In the genomic region with DNA sequence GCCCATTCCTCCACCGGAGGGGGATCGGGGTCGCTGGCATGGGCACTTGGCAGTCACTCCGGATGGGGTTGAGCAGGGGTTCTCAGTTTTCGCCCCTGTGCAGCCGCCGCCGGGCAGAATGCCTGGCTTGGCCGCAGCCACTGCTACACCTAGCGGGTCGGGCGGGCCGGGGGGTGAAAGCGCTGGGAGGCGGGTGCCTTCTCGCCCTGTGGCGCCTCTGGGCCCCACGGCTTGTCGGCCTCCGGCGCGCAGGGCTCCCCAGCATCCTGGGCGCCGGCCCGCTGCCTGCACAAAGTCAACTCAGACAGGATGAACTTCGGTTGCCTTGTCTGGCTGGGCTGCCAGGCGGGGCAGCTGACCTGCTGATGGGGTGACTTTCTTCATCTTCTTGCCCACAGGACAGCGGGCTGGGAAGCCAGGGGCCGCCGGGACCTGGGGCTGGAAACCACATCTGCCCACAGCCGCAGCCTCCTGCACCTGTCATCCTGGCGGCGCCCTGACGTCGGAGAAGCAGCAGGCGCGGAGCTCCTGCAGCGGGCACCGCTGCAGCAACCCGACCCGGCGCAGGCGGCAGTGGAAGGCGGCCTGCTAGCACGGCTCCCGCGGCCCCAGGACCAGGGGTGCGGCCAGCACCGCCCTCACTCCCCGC, we compare ENCODE assay signal across 8 cellular contexts. TPM values are rescaled to one million over a fixed set of nuclear protein-coding genes. Genes with fewer than 3 reads are reported as not detected.
DNase-seq lines count a peak whose midpoint lies in the region; ATAC-seq and TF ChIP-seq lines count a peak whose summit lies in the region.

No MANE protein-coding gene starts in this region.

- H3K27me3 ChIP-seq in colonic mucosa = peaks cover 6% of the 10 kb centered on the region

- peaks cover 19% of the 10 kb centered on the region for H3K36me3 Mint-ChIP-seq in WTC11

- TF ChIP-seq CTCF in WTC11 (IDR thresholded peaks at IDR 0.05) = no peak
- TF ChIP-seq CTCF in colonic mucosa (IDR thresholded peaks at IDR 0.05) = no peak
- no peak for TF ChIP-seq CTCF in mucosa of descending colon (IDR thresholded peaks at IDR 0.05)

- no peaks in the 10 kb centered on the region for H3K9me3 ChIP-seq in colonic mucosa
- no peaks in the 10 kb centered on the region for H3K9me3 ChIP-seq in mucosa of descending colon

- H3K27me3 Mint-ChIP-seq in WTC11 (ENCODE audit: low read depth) = peaks cover 46% of the 10 kb centered on the region
- H3K27me3 Mint-ChIP-seq in stimulated activated naive CD8-positive, alpha-beta T cell treated with anti-CD3 and anti-CD28 coated beads, Interleukin-15, amount 100 ng/mL, for 72 hours = peaks cover 43% of the 10 kb centered on the region

- H3K9ac ChIP-seq in colonic mucosa (ENCODE audit: low read depth in 2 of 2, low read length in 2 of 2) = peak overlapping the region; percentile 40 to 50

- H3K4me1 ChIP-seq in colonic mucosa = no peaks in the 10 kb centered on the region
- H3K4me1 ChIP-seq in mucosa of descending colon (ENCODE audit: low read depth) = peaks cover 20% of the 10 kb centered on the region

- H3K4me3 ChIP-seq in colonic mucosa (peak overlapping the region; percentile 61), mucosa of descending colon (no peak overlapping the region)

- H3K27ac ChIP-seq in colonic mucosa = peak overlapping the region; percentile 85

- CTCF ChIA-PET in WTC11 (lab: Charles Lee) = interaction anchor here (0.7 to 2.5 kb wide), 15 partner anchors 13 to 229 kb away, joined by 3 to 15 read pairs (median 5); partner anchors contain the start of gene ALDH1B1

- peak overlapping the region; percentile 88 for H3K4me3 Mint-ChIP-seq in WTC11
- H3K4me3 Mint-ChIP-seq in stimulated activated naive CD8-positive, alpha-beta T cell treated with anti-CD3 and anti-CD28 coated beads, Interleukin-15, amount 100 ng/mL, for 72 hours = peak overlapping the region; percentile 91 to 93

- intact Hi-C loops in colonic mucosa (cut with DNase I) = no loop called here
- intact Hi-C loops in mucosa of descending colon (cut with DNase I, micrococcal nuclease) = no loop called here

- H3K27ac Mint-ChIP-seq in WTC11 = no peak overlapping the region
- H3K27ac Mint-ChIP-seq in stimulated activated naive CD8-positive, alpha-beta T cell treated with anti-CD3 and anti-CD28 coated beads, Interleukin-15, amount 100 ng/mL, for 72 hours = no peak overlapping the region

- DNase-seq in WTC11 (ENCODE audit: low spot score) (peak; percentile 45), colonic mucosa (peak; percentile 42), mucosa of descending colon (peak; percentile 33 to 69 (median 60)), NCI-H446 treated with DMSO at 0.1 percent for 48 hours (lab: John Stamatoyannopoulos, UW) (no peak), occipital lobe (lab: John Stamatoyannopoulos, UW) (no peak)
- DNase-seq in stimulated activated naive CD8-positive, alpha-beta T cell treated with anti-CD3 and anti-CD28 coated beads, Interleukin-15, amount 100 ng/mL, for 72 hours = peak; percentile 52 to 62

- H3K36me3 ChIP-seq in colonic mucosa = no peaks in the 10 kb centered on the region
- H3K36me3 ChIP-seq in mucosa of descending colon (ENCODE audit: low read depth) = no peaks in the 10 kb centered on the region

- POLR2A ChIA-PET in WTC11 (lab: Charles Lee) = no interaction called here

- peaks cover 26% of the 10 kb centered on the region for H3K9me3 Mint-ChIP-seq in WTC11
- peaks cover 5 to 7% of the 10 kb centered on the region in 2 donors for H3K9me3 Mint-ChIP-seq in stimulated activated naive CD8-positive, alpha-beta T cell treated with anti-CD3 and anti-CD28 coated beads, Interleukin-15, amount 100 ng/mL, for 72 hours

- peak; percentile 44 for ATAC-seq in GM18907 (IDR thresholded peaks at IDR 0.05; ENCODE audit: unreplicated experiment)
- ATAC-seq in HG03354 (IDR thresholded peaks at IDR 0.05; ENCODE audit: poor library complexity, severe bottlenecking, unreplicated experiment) = peak; percentile 35
- peak; percentile 1 for ATAC-seq in WTC11
- peak; percentile 46 for ATAC-seq in mucosa of descending colon
- ATAC-seq in stimulated activated naive CD8-positive, alpha-beta T cell treated with anti-CD3 and anti-CD28 coated beads, Interleukin-15, amount 100 ng/mL, for 72 hours = peak; percentile 60

- peaks cover 12% of the 10 kb centered on the region for H3K4me1 Mint-ChIP-seq in WTC11
- peaks cover 25% of the 10 kb centered on the region for H3K4me1 Mint-ChIP-seq in stimulated activated naive CD8-positive, alpha-beta T cell treated with anti-CD3 and anti-CD28 coated beads, Interleukin-15, amount 100 ng/mL, for 72 hours

TF ChIP-seq in WTC11, 78 proteins besides CTCF, POLR2A, EP300 and RAD21 (continues in another document):
- TF ChIP-seq ATF2 (CRISPR knock-in tag; IDR thresholded peaks at IDR 0.05; ENCODE audit: borderline replicate concordance, low read depth) = no peak
- no peak for TF ChIP-seq NFE2L1 (CRISPR knock-in tag; IDR thresholded peaks at IDR 0.05)
- TF ChIP-seq JAZF1 (CRISPR knock-in tag; IDR thresholded peaks at IDR 0.05) = no peak
- TF ChIP-seq, protein P1, sequence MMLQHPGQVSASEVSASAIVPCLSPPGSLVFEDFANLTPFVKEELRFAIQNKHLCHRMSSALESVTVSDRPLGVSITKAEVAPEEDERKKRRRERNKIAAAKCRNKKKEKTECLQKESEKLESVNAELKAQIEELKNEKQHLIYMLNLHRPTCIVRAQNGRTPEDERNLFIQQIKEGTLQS (CRISPR knock-in tag; conservative IDR thresholded peaks at IDR 0.05) = no peak
- TF ChIP-seq MYBL2 (CRISPR knock-in tag; IDR thresholded peaks at IDR 0.05) = no peak
- TF ChIP-seq ZSCAN18 (CRISPR knock-in tag; IDR thresholded peaks at IDR 0.05) = no peak
- no peak for TF ChIP-seq SOX15 (CRISPR knock-in tag; IDR thresholded peaks at IDR 0.05)
- no peak for TF ChIP-seq MXD4 (CRISPR knock-in tag; IDR thresholded peaks at IDR 0.05; ENCODE audit: borderline replicate concordance)
- TF ChIP-seq ZNF425 (CRISPR knock-in tag; conservative IDR thresholded peaks at IDR 0.05) = no peak
- no peak for TF ChIP-seq GRHL2 (CRISPR knock-in tag; IDR thresholded peaks at IDR 0.05; ENCODE audit: insufficient replicate concordance, severe bottlenecking)
- no peak for TF ChIP-seq ZNF281 (CRISPR knock-in tag; IDR thresholded peaks at IDR 0.05)

RNA-seq across cellular contexts. Expression of gene ANKRD18A, which starts 1.2 kb away (rescaled TPM):
- total RNA-seq in WTC11 (2021) (10.8 to 15.7 TPM (median 12.9 TPM) in 3 replicates), colonic mucosa (1 to 10 TPM; 7.2 to 9.9 TPM), mucosa of descending colon (10 to 100 TPM in 2 of 3 donors, 1 to 10 TPM in 1; 5.9 to 19.2 (median 15.9) TPM), occipital lobe (6.9 TPM)

Comparison
In these comparisons a context has a peak if more than half of its experiments do, and no peak if none do; other contexts are left out.
1. ATAC-seq: peak in every context shown above with its lines; median percentile 60 in stimulated activated naive CD8-positive, alpha-beta T cell treated with anti-CD3 and anti-CD28 coated beads, Interleukin-15, amount 100 ng/mL, for 72 hours; 46 in mucosa of descending colon; 44 in GM18907; 35 in HG03354; 1 in WTC11.
2. DNase-seq: peak in WTC11 (single experiment), colonic mucosa (single experiment), mucosa of descending colon (3 of 3) and stimulated activated naive CD8-positive, alpha-beta T cell treated with anti-CD3 and anti-CD28 coated beads, Interleukin-15, amount 100 ng/mL, for 72 hours (2 of 2); none in NCI-H446 treated with DMSO at 0.1 percent for 48 hours (single experiment) and occipital lobe (single experiment).